2 cellular contexts compared by ENCODE assay signal in the genomic region with DNA sequence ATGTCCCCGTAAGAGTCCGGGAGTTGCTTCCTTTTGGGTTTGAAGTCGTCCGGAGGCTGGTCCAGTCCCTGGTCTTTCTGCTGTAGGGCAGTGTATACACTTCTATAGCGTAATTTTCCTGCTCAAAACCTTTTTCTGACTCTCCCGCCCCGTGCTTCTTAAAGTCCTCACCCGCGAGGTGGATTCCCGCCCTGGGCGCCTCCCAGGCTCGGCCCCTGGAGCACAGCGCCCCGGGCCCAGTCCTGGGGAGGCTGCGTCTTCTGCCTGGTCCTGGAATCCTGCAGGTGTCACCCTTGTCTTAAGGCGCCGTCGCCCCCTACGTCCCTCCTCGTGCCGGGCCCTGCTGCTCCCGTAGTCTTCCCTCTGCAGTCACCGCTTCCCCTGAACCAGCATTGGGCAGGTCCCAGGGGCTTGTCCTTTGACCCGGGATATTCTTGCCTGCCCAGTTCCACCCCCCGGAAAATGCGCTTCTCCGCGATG.
TF ChIP-seq lines count a peak whose summit lies in the region.

No MANE protein-coding gene starts in this region.

TF ChIP-seq in IMR-90, 13 proteins besides CTCF, POLR2A, EP300 and RAD21 (continued from another document):
- TF ChIP-seq, protein P1, sequence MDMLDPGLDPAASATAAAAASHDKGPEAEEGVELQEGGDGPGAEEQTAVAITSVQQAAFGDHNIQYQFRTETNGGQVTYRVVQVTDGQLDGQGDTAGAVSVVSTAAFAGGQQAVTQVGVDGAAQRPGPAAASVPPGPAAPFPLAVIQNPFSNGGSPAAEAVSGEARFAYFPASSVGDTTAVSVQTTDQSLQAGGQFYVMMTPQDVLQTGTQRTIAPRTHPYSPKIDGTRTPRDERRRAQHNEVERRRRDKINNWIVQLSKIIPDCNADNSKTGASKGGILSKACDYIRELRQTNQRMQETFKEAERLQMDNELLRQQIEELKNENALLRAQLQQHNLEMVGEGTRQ (IDR thresholded peaks at IDR 0.05; ENCODE audit: low read depth, low read length): no peak
- TF ChIP-seq MXI1 (IDR thresholded peaks at IDR 0.05; ENCODE audit: borderline replicate concordance, low read depth, low read length) (no peak), FOS (IDR thresholded peaks at IDR 0.05; ENCODE audit: low read depth, low read length) (no peak)
TF ChIP-seq in IMR-90: peak in this region for 0.

TF ChIP-seq in neural cell, 6 proteins besides CTCF, POLR2A, EP300 and RAD21 (continued from another document):
- TF ChIP-seq, protein P2, sequence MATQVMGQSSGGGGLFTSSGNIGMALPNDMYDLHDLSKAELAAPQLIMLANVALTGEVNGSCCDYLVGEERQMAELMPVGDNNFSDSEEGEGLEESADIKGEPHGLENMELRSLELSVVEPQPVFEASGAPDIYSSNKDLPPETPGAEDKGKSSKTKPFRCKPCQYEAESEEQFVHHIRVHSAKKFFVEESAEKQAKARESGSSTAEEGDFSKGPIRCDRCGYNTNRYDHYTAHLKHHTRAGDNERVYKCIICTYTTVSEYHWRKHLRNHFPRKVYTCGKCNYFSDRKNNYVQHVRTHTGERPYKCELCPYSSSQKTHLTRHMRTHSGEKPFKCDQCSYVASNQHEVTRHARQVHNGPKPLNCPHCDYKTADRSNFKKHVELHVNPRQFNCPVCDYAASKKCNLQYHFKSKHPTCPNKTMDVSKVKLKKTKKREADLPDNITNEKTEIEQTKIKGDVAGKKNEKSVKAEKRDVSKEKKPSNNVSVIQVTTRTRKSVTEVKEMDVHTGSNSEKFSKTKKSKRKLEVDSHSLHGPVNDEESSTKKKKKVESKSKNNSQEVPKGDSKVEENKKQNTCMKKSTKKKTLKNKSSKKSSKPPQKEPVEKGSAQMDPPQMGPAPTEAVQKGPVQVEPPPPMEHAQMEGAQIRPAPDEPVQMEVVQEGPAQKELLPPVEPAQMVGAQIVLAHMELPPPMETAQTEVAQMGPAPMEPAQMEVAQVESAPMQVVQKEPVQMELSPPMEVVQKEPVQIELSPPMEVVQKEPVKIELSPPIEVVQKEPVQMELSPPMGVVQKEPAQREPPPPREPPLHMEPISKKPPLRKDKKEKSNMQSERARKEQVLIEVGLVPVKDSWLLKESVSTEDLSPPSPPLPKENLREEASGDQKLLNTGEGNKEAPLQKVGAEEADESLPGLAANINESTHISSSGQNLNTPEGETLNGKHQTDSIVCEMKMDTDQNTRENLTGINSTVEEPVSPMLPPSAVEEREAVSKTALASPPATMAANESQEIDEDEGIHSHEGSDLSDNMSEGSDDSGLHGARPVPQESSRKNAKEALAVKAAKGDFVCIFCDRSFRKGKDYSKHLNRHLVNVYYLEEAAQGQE (IDR thresholded peaks at IDR 0.05; ENCODE audit: borderline replicate concordance): no peak
- no peak for TF ChIP-seq TAF1 (IDR thresholded peaks at IDR 0.05; ENCODE audit: low read depth)
